In the genomic region with DNA sequence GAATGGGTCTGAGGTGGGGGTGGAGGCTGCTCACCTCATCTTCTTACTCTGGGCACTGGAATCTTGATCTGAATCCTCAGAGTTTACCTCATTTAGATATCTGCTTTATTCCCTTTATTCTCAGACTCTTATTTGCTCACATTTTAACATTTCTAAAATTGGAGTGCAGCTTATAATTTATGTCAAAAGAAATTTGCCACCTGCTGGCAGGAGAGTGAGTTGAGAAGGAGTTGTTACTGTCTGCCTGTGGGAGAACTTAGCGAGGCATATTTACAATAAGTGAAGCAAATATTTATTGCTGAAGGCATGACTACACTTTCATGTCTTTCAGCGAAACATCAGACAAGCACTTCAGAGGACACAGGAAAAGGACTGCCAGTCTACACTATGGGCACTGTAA, we compare ENCODE assay signal across 9 cellular contexts. TPM values are rescaled to one million over a fixed set of nuclear protein-coding genes. Genes with fewer than 3 reads are reported as not detected.
DNase-seq lines count a peak whose midpoint lies in the region; ATAC-seq and TF ChIP-seq lines count a peak whose summit lies in the region.
"Had no signal": no experiment of that assay in that cellular context is flagged by ENCODE, and none has a peak within 500 bp of the region (broad histone marks: within the 10 kb centered on the region; RNA-seq: fewer than 3 reads in every experiment).

No MANE protein-coding gene starts in this region.

- H3K4me3 ChIP-seq in GM06990 (replicated peaks; ENCODE audit: low read depth, low read length) = no peak overlapping the region
- H3K4me3 ChIP-seq in breast epithelium = no peak overlapping the region
- H3K4me3 ChIP-seq in spleen = no peak overlapping the region

- peak; percentile 31 for TF ChIP-seq CTCF in GM06990 (IDR thresholded peaks at IDR 0.05; ENCODE audit: insufficient read depth, low read length, poor library complexity, severe bottlenecking)
- TF ChIP-seq CTCF in breast epithelium (IDR thresholded peaks at IDR 0.05) = peak in 2 of 3 donors; percentile 26
- TF ChIP-seq CTCF in neural crest cell (conservative IDR thresholded peaks at IDR 0.05) = peak; percentile 53
- TF ChIP-seq CTCF in spleen (IDR thresholded peaks at IDR 0.05 in 8 of 11, conservative IDR thresholded peaks at IDR 0.05 in 3 of 11) = peak in 1 of 11 experiments; percentile 23

- no peak for TF ChIP-seq POLR2A in breast epithelium (IDR thresholded peaks at IDR 0.05)
- no peak for TF ChIP-seq POLR2A in spleen (IDR thresholded peaks at IDR 0.05)

- H3K27me3 ChIP-seq in GM06990 (replicated peaks; ENCODE audit: control insufficient read depth, insufficient read depth, low read length) = no peaks in the 10 kb centered on the region
- H3K27me3 ChIP-seq in breast epithelium = no peaks in the 10 kb centered on the region
- peaks cover 0 to 31% (median 3%) of the 10 kb centered on the region in 7 donors for H3K27me3 ChIP-seq in spleen (replicated peaks in 1 of 7)

- H3K4me1 Mint-ChIP-seq in neural crest cell = peaks cover 1% of the 10 kb centered on the region
- H3K4me1 Mint-ChIP-seq: activated naive CD8-positive, alpha-beta T cell treated with anti-CD3 and anti-CD28 coated beads, Interleukin-2, amount 50 U/mL, for 24 hours had no signal

- H3K9me3 Mint-ChIP-seq in neural crest cell = peaks cover 3% of the 10 kb centered on the region
- H3K9me3 Mint-ChIP-seq: activated naive CD8-positive, alpha-beta T cell treated with anti-CD3 and anti-CD28 coated beads, Interleukin-2, amount 50 U/mL, for 24 hours had no signal

- 40 to 52% (median 43%) methylated on average over 2 of the region's 2 CpGs for WGBS in spleen, 5 donors

- H3K27ac ChIP-seq in breast epithelium (no peak overlapping the region), spleen (no peak overlapping the region)

- H3K4me1 ChIP-seq in breast epithelium = no peaks in the 10 kb centered on the region
- no peaks in the 10 kb centered on the region for H3K4me1 ChIP-seq in spleen

- H3K9me3 ChIP-seq in breast epithelium (no peaks in the 10 kb centered on the region), spleen (no peaks in the 10 kb centered on the region)

- DNase-seq in GM06990 (ENCODE audit: extremely low read depth, insufficient read length) (no peak), Kasumi-1 (lab: John Stamatoyannopoulos, UW) (peak; percentile 33 to 74), breast epithelium (ENCODE audit: low spot score in 2 of 2) (no peak), neural crest cell (ENCODE audit: low read depth, low spot score) (no peak), globus pallidus (ENCODE audit: low spot score) (no peak), spleen (no peak)
- DNase-seq: activated naive CD8-positive, alpha-beta T cell treated with anti-CD3 and anti-CD28 coated beads, Interleukin-2, amount 50 U/mL, for 24 hours; substantia nigra had no signal

- intact Hi-C loops in breast epithelium (cut with DNase I; ENCODE audit: low total_unique reads) = no loop called here
- intact Hi-C loops in spleen (cut with DNase I; ENCODE audit: low total_unique reads) = no loop called here

- H3K4me3 Mint-ChIP-seq in neural crest cell = no peak overlapping the region
- H3K4me3 Mint-ChIP-seq: activated naive CD8-positive, alpha-beta T cell treated with anti-CD3 and anti-CD28 coated beads, Interleukin-2, amount 50 U/mL, for 24 hours had no signal

- no peak for ATAC-seq in HG03039 (IDR thresholded peaks at IDR 0.05; ENCODE audit: unreplicated experiment)
- ATAC-seq: activated naive CD8-positive, alpha-beta T cell treated with anti-CD3 and anti-CD28 coated beads, Interleukin-2, amount 50 U/mL, for 24 hours had no signal

- H3K36me3 ChIP-seq in GM06990 (ENCODE audit: control insufficient read depth, insufficient read depth, low read length) (no peaks in the 10 kb centered on the region), breast epithelium (no peaks in the 10 kb centered on the region), spleen (no peaks in the 10 kb centered on the region)

- peaks cover 5% of the 10 kb centered on the region for H3K27me3 Mint-ChIP-seq in neural crest cell (ENCODE audit: low read depth)

- H3K36me3 Mint-ChIP-seq in neural crest cell (ENCODE audit: low read depth) = no peaks in the 10 kb centered on the region

- H3K27ac Mint-ChIP-seq in neural crest cell (ENCODE audit: unreplicated experiment) = no peak overlapping the region
- H3K27ac Mint-ChIP-seq: activated naive CD8-positive, alpha-beta T cell treated with anti-CD3 and anti-CD28 coated beads, Interleukin-2, amount 50 U/mL, for 24 hours had no signal

RNA-seq across cellular contexts. Expression of gene KIAA2012, which starts 16.4 kb away (rescaled TPM):
- total RNA-seq in breast epithelium = not detected
- total RNA-seq in neural crest cell = 0.07 and 0.34 TPM in 2 replicates
- not detected for total RNA-seq in spleen
- not detected for polyA plus RNA-seq in spleen

RNA-seq across cellular contexts. Expression of gene FZD7, which starts 23.0 kb away (rescaled TPM):
- total RNA-seq in breast epithelium = 10 to 100 TPM; 12.5 to 41.4 (median 26.5) TPM
- total RNA-seq in neural crest cell = 89.1 and 91.0 TPM in 2 replicates
- total RNA-seq in spleen = 1 to 10 TPM; 1.8 to 4.4 (median 2.8) TPM
- 1 to 10 TPM in 2 of 3 donors, under 1 TPM in 1; 0.87 to 1.8 (median 1.4) TPM for polyA plus RNA-seq in spleen

Comparison
In these comparisons a context has a peak if more than half of its experiments do, and no peak if none do; other contexts are left out.
1. DNase-seq: peak in Kasumi-1 (2 of 2); none in GM06990 (single experiment), breast epithelium (0 of 2), neural crest cell (single experiment), globus pallidus (single experiment) and spleen (single experiment).